Comparison of ENCODE assay signal across 1 cellular context in genomic region chr2:150567771-150568278, GRCh38.
TF ChIP-seq lines count a peak whose summit lies in the region.

No MANE protein-coding gene starts in this region.

TF ChIP-seq in SK-N-SH, 30 proteins besides CTCF, POLR2A, EP300 and RAD21 (continued from another document):
- TF ChIP-seq REST (IDR thresholded peaks at IDR 0.05; ENCODE audit: low read depth, low read length), result no peak
- TF ChIP-seq RFX5 (IDR thresholded peaks at IDR 0.05; ENCODE audit: low read length), result no peak
- no peak for TF ChIP-seq TEAD4 (IDR thresholded peaks at IDR 0.05; ENCODE audit: borderline replicate concordance, insufficient read depth)
- TF ChIP-seq FOXM1 (IDR thresholded peaks at IDR 0.05; ENCODE audit: low read depth), result no peak
- no peak for TF ChIP-seq POLR2AphosphoS5 (IDR thresholded peaks at IDR 0.05; ENCODE audit: low read depth, low read length)
- peak; percentile 80 for TF ChIP-seq TCF12 (IDR thresholded peaks at IDR 0.05)
- peak; percentile 28; the same call in 1 of the 2 replicates for TF ChIP-seq RXRA (IDR thresholded peaks at IDR 0.05; ENCODE audit: borderline replicate concordance, low read depth)
- no peak for TF ChIP-seq MAX (IDR thresholded peaks at IDR 0.05; ENCODE audit: low read depth)
- TF ChIP-seq NRF1 (IDR thresholded peaks at IDR 0.05; ENCODE audit: low read depth, low read length), result no peak
- TF ChIP-seq ZBTB33 (IDR thresholded peaks at IDR 0.05; ENCODE audit: borderline replicate concordance, low read depth), result no peak
- TF ChIP-seq USF1 (IDR thresholded peaks at IDR 0.05; ENCODE audit: borderline replicate concordance, low read depth), result no peak
- no peak for TF ChIP-seq GATA2 (CRISPR knock-in tag; IDR thresholded peaks at IDR 0.05)
- TF ChIP-seq FOSL2 (IDR thresholded peaks at IDR 0.05; ENCODE audit: borderline replicate concordance, low read depth), result no peak
- TF ChIP-seq SMC3 (IDR thresholded peaks at IDR 0.05; ENCODE audit: low read depth, low read length), result no peak
- TF ChIP-seq PBX3 (IDR thresholded peaks at IDR 0.05), result peak; percentile 33
